Comparison of ENCODE assay signal across 1 cellular context in genomic region chr1:187871177-187871576, GRCh38.
TF ChIP-seq lines count a peak whose summit lies in the region.

No MANE protein-coding gene starts in this region.

TF ChIP-seq in endothelial cell of umbilical vein, 7 proteins besides CTCF, POLR2A, EP300 and RAD21 (continued from another document):
- TF ChIP-seq JUN (IDR thresholded peaks at IDR 0.05; ENCODE audit: borderline replicate concordance, insufficient read depth, insufficient read length, low read depth) (no peak), EZH2 (IDR thresholded peaks at IDR 0.05; ENCODE audit: borderline replicate concordance, low read depth, low read length, severe bottlenecking) (no peak)
